16 cellular contexts compared by ENCODE assay signal in genomic region chr1:70196333-70196732, GRCh38. TPM values are rescaled to one million over a fixed set of nuclear protein-coding genes. Genes with fewer than 3 reads are reported as not detected.
A peak's percentile ranks its signal among the peaks of the same experiment; 100 is the strongest.
DNase-seq lines count a peak whose midpoint lies in the region; ATAC-seq, FAIRE-seq and TF ChIP-seq lines count a peak whose summit lies in the region.
"Had no signal": no experiment of that assay in that cellular context is flagged by ENCODE, and none has a peak within 500 bp of the region (broad histone marks: within the 10 kb centered on the region; RNA-seq: fewer than 3 reads in every experiment).

No MANE protein-coding gene starts in this region.

- H3K27ac ChIP-seq in GM23338 (ENCODE audit: low read depth): no peak overlapping the region
- peak overlapping the region; percentile 21; the same call in 1 of the 3 replicates for H3K27ac ChIP-seq in K562 (ENCODE audit: extremely low read depth, low read depth, low read length)
- H3K27ac ChIP-seq: A549 had no signal

- no peaks in the 10 kb centered on the region for H3F3A ChIP-seq in GM23338 (replicated peaks; ENCODE audit: low read depth)

- H3K79me2 ChIP-seq in GM23338 (replicated peaks; ENCODE audit: insufficient read depth): peaks cover 85% of the 10 kb centered on the region
- H3K79me2 ChIP-seq in K562 (ENCODE audit: control insufficient read depth, insufficient read depth, low read length): peaks cover 92% of the 10 kb centered on the region

- no peak for DNase-seq in GM23338 (ENCODE audit: low spot score)
- peak; percentile 11 for DNase-seq in OCI-M1 (lab: John Stamatoyannopoulos, UW)
- no peak for DNase-seq in K562 (ENCODE audit: extremely low read depth in 1 of 4, low spot score in 3 of 4)
- no peak for DNase-seq in HT-29 (ENCODE audit: low spot score)
- DNase-seq in activated CD4-positive, CD25-positive, alpha-beta regulatory T cell (lab: John Stamatoyannopoulos, UW): no peak
- DNase-seq in activated CD4-positive, CD25-positive, alpha-beta regulatory T cell treated with anti-CD3 and anti-CD28 coated beads, Interleukin-2, amount 50 U/mL, for 72 hours: no peak
- DNase-seq in activated naive CD8-positive, alpha-beta T cell treated with anti-CD3 and anti-CD28 coated beads, Interleukin-2, amount 50 U/mL, for 24 hours: no peak
- DNase-seq: Caco-2; CD8-positive, alpha-beta memory T cell; DND-41; GDM1; H7; Karpas-422 had no signal

- 29% methylated on average over 3 of the region's 3 CpGs for WGBS in K562 (ENCODE audit: insufficient coverage, low coverage, missing lambda C conversion rate)

- ATAC-seq in GM23338: no peak
- ATAC-seq in K562: peak; percentile 72
- ATAC-seq in activated naive CD8-positive, alpha-beta T cell treated with anti-CD3 and anti-CD28 coated beads, Interleukin-2, amount 50 U/mL, for 24 hours: no peak
- ATAC-seq: A549, HepG2 had no signal

- intact Hi-C loops in K562 (cut with micrococcal nuclease): no loop called here

- H3K4me1 Mint-ChIP-seq in GM23338: no peaks in the 10 kb centered on the region
- peaks cover 11% of the 10 kb centered on the region for H3K4me1 Mint-ChIP-seq in activated naive CD8-positive, alpha-beta T cell treated with anti-CD3 and anti-CD28 coated beads, Interleukin-2, amount 50 U/mL, for 24 hours

- no peak overlapping the region for H3K9ac ChIP-seq in K562 (ENCODE audit: insufficient read depth in 1 of 2, low read depth in 2 of 2, low read length in 2 of 2)

- H3K9me1 ChIP-seq in K562 (ENCODE audit: control insufficient read depth, insufficient read depth, low read length): no peaks in the 10 kb centered on the region

- TF ChIP-seq RAD21 in K562 (CRISPR knock-in tag; conservative IDR thresholded peaks at IDR 0.05 in 1 of 2, IDR thresholded peaks at IDR 0.05 in 1 of 2): no peak; a peak in 1 of 4 replicates

- H3K36me3 ChIP-seq in GM23338 (ENCODE audit: insufficient read depth): no peaks in the 10 kb centered on the region
- H3K36me3 ChIP-seq in K562 (ENCODE audit: control insufficient read depth, insufficient read depth, low read length): no peaks in the 10 kb centered on the region

- BruUV-seq in K562 (replicated peaks; lab: Mats Ljungman, UMichigan): no TSS peak

- H3K4me2 ChIP-seq in GM23338 (no peak overlapping the region), K562 (ENCODE audit: insufficient read depth, low read length) (no peak overlapping the region)
- H3K4me2 ChIP-seq: A549 had no signal

- H3K27me3 Mint-ChIP-seq in GM23338 (ENCODE audit: insufficient read depth, low read depth, poor library complexity): no peaks in the 10 kb centered on the region
- no peaks in the 10 kb centered on the region for H3K27me3 Mint-ChIP-seq in activated naive CD8-positive, alpha-beta T cell treated with anti-CD3 and anti-CD28 coated beads, Interleukin-2, amount 50 U/mL, for 24 hours
- H3K27me3 Mint-ChIP-seq: CD8-positive, alpha-beta memory T cell had no signal

- H3K27ac Mint-ChIP-seq in GM23338: peak overlapping the region; percentile 15; the same call in 1 of the 2 replicates
- no peak overlapping the region for H3K27ac Mint-ChIP-seq in activated naive CD8-positive, alpha-beta T cell treated with anti-CD3 and anti-CD28 coated beads, Interleukin-2, amount 50 U/mL, for 24 hours

- POLR2A ChIA-PET in K562 (lab: Yijun Ruan, JAX): no interaction called here

- no peak for TF ChIP-seq EP300 in K562 (IDR thresholded peaks at IDR 0.05; ENCODE audit: low read length)

- no peak overlapping the region for H3K4me3 Mint-ChIP-seq in GM23338
- no peak overlapping the region for H3K4me3 Mint-ChIP-seq in activated naive CD8-positive, alpha-beta T cell treated with anti-CD3 and anti-CD28 coated beads, Interleukin-2, amount 50 U/mL, for 24 hours
- H3K4me3 Mint-ChIP-seq: CD8-positive, alpha-beta memory T cell had no signal

- TF ChIP-seq CTCF in GM23338 (conservative IDR thresholded peaks at IDR 0.05; ENCODE audit: low read depth in 2 of 2) (no peak; a peak in 1 of 4 replicates), K562 (IDR thresholded peaks at IDR 0.05 in 2 of 3, conservative IDR thresholded peaks at IDR 0.05 in 1 of 3; ENCODE audit: insufficient read depth in 2 of 3, low read depth in 1 of 3, low read length in 3 of 3) (peak in 1 of 3 experiments; percentile 31; a peak in 2 of 6 replicates)

- H3K27me3 ChIP-seq in GM23338 (ENCODE audit: insufficient read depth): no peaks in the 10 kb centered on the region
- no peaks in the 10 kb centered on the region for H3K27me3 ChIP-seq in K562 (ENCODE audit: control insufficient read depth in 2 of 2, insufficient read depth in 2 of 2, low read length in 2 of 2)

- in situ Hi-C loops in K562 (cut with MboI): no loop called here

- no peaks in the 10 kb centered on the region; the same call in 2 of the 3 replicates for H3K36me3 Mint-ChIP-seq in GM23338 (ENCODE audit: low read depth)
- H3K36me3 Mint-ChIP-seq in activated naive CD8-positive, alpha-beta T cell treated with anti-CD3 and anti-CD28 coated beads, Interleukin-2, amount 50 U/mL, for 24 hours (ENCODE audit: low read depth): peaks cover 14% of the 10 kb centered on the region

- no peak for FAIRE-seq in K562 (lab: Jason Lieb, UNC)
- FAIRE-seq: A549, HepG2, HTR-8/SVneo had no signal

- peaks cover 26% of the 10 kb centered on the region for H4K20me1 ChIP-seq in GM23338 (replicated peaks; ENCODE audit: insufficient read depth)
- no peaks in the 10 kb centered on the region for H4K20me1 ChIP-seq in K562 (replicated peaks; ENCODE audit: control insufficient read depth, insufficient read depth, low read length)

- H3K4me3 ChIP-seq in GM23338: no peak overlapping the region
- no peak overlapping the region for H3K4me3 ChIP-seq in K562
- H3K4me3 ChIP-seq: A549 had no signal

- no peaks in the 10 kb centered on the region for H3K4me1 ChIP-seq in GM23338 (ENCODE audit: insufficient read depth)
- peaks cover 4 to 5% of the 10 kb centered on the region in 2 experiments; a peak in 1 of 5 replicates for H3K4me1 ChIP-seq in K562 (replicated peaks in 1 of 2; ENCODE audit: control insufficient read depth in 2 of 2, insufficient read depth in 2 of 2, low read length in 2 of 2)
- H3K4me1 ChIP-seq: A549, Caco-2 had no signal

- CTCF ChIA-PET in K562 (lab: Yijun Ruan, JAX; ENCODE audit: low intra/inter-chr PET ratio): no interaction called here

- no peaks in the 10 kb centered on the region for H3K9me2 ChIP-seq in GM23338 (ENCODE audit: insufficient read depth)

- H2AFZ ChIP-seq in GM23338 (no peak overlapping the region), K562 (ENCODE audit: low read depth, low read length) (no peak overlapping the region)

- H3K9me3 ChIP-seq in K562 (replicated peaks; ENCODE audit: control insufficient read depth, insufficient read depth, low read depth, low read length): no peaks in the 10 kb centered on the region
- H3K9me3 ChIP-seq: A549, Caco-2 had no signal

- H3K9me3 Mint-ChIP-seq in GM23338: no peaks in the 10 kb centered on the region
- H3K9me3 Mint-ChIP-seq in activated naive CD8-positive, alpha-beta T cell treated with anti-CD3 and anti-CD28 coated beads, Interleukin-2, amount 50 U/mL, for 24 hours: peaks cover 5% of the 10 kb centered on the region
- H3K9me3 Mint-ChIP-seq: CD8-positive, alpha-beta memory T cell had no signal

- no peak for TF ChIP-seq POLR2A in K562 (conservative IDR thresholded peaks at IDR 0.05)

TF ChIP-seq in K562, 482 proteins besides CTCF, POLR2A, EP300 and RAD21 (continues in another document):
- peak; percentile 62; the same call in 1 of the 2 replicates for TF ChIP-seq ZNF384 (IDR thresholded peaks at IDR 0.05; ENCODE audit: low read depth, low read length)

RNA-seq across cellular contexts. Expression of gene LRRC40, which starts 9.0 kb away (rescaled TPM):
- total RNA-seq in GM23338 (2014; rRNA removed; shearing (Covaris generic)): 45.8 and 50.5 TPM in 2 replicates
- 28.0 and 33.9 TPM in 2 replicates for polyA plus RNA-seq in GM23338 (2016; fragmentation: Nextera tagmentation; extraction: Ambion mirVana)
- 9.0 and 30.2 TPM in 2 replicates for total RNA-seq in K562 (2011; cell fraction: chromatin; rRNA removed; ENCODE audit: low replicate concordance)
- total RNA-seq in K562 (2011; cell fraction: nucleolus; rRNA removed): 4.3 and 5.8 TPM in 2 replicates
- total RNA-seq in K562 (2011; cell fraction: nucleoplasm; rRNA removed): 10.1 and 12.4 TPM in 2 replicates
- total RNA-seq in K562 (2014; rRNA removed): 14.4 and 16.1 TPM in 2 replicates
- 30.9 and 34.2 TPM in 2 replicates for total RNA-seq in K562 (2014; rRNA removed; fragmentation: Illumina TruSeq; extraction: Trizol)
- 27.1 and 31.4 TPM in 2 replicates for total RNA-seq in K562 (2015; rRNA removed; fragmentation: Illumina TruSeq; extraction: Trizol)
- total RNA-seq in K562 (2021): 18.1 and 18.2 TPM in 2 replicates
- 24.9 and 33.7 TPM in 2 replicates for polyA plus RNA-seq in K562 (2011; rRNA removed)
- 3.9 and 11.4 TPM in 2 replicates for polyA plus RNA-seq in K562 (2011; cell fraction: cytosol; rRNA removed)
- polyA plus RNA-seq in K562 (2011; cell fraction: nucleus; rRNA removed): 6.1 and 9.9 TPM in 2 replicates
- 13.8 and 16.1 TPM in 2 replicates for polyA plus RNA-seq in K562 (2012)
- 23.3 and 28.5 TPM in 2 replicates for polyA plus RNA-seq in K562 (2014; fragmentation: Illumina TruSeq; extraction: Trizol)
- 10 to 100 TPM; 32.2 to 36.2 TPM for polyA plus RNA-seq in K562 (2014; fragmentation: Nextera tagmentation; extraction: Ambion mirVana)
- 19.9 and 20.4 TPM in 2 replicates for polyA plus RNA-seq in K562 (2014; rRNA removed)
- 29.6 and 33.5 TPM in 2 replicates for polyA minus RNA-seq in K562 (2011; rRNA and poly(A)+ RNA removed)
- polyA minus RNA-seq in K562 (2011; cell fraction: cytosol; rRNA and poly(A)+ RNA removed): 8.5 and 12.5 TPM in 2 replicates
- polyA minus RNA-seq in K562 (2011; cell fraction: nucleus; rRNA and poly(A)+ RNA removed): 10.2 and 21.0 TPM in 2 replicates
- 5.8 and 7.5 TPM in 2 replicates for total RNA-seq in HT-29 (2014; rRNA removed; shearing (Covaris generic))

RNA-seq across cellular contexts. Expression of gene SRSF11, which starts 24.8 kb away (rescaled TPM):
- 170 and 182 TPM in 2 replicates for total RNA-seq in GM23338 (2014; rRNA removed; shearing (Covaris generic))
- 311 and 372 TPM in 2 replicates for polyA plus RNA-seq in GM23338 (2016; fragmentation: Nextera tagmentation; extraction: Ambion mirVana)
- total RNA-seq in K562 (2011; cell fraction: chromatin; rRNA removed; ENCODE audit: low replicate concordance): 358 and 824 TPM in 2 replicates
- total RNA-seq in K562 (2011; cell fraction: nucleolus; rRNA removed): 166 and 191 TPM in 2 replicates
- total RNA-seq in K562 (2011; cell fraction: nucleoplasm; rRNA removed): 334 and 482 TPM in 2 replicates
- total RNA-seq in K562 (2014; rRNA removed): 133 and 148 TPM in 2 replicates
- 190 and 214 TPM in 2 replicates for total RNA-seq in K562 (2014; rRNA removed; fragmentation: Illumina TruSeq; extraction: Trizol)
- 235 and 249 TPM in 2 replicates for total RNA-seq in K562 (2015; rRNA removed; fragmentation: Illumina TruSeq; extraction: Trizol)
- 143 and 159 TPM in 2 replicates for total RNA-seq in K562 (2021)
- polyA plus RNA-seq in K562 (2011; rRNA removed): 418 and 455 TPM in 2 replicates
- 207 and 247 TPM in 2 replicates for polyA plus RNA-seq in K562 (2011; cell fraction: cytosol; rRNA removed)
- polyA plus RNA-seq in K562 (2011; cell fraction: nucleus; rRNA removed): 1,205 and 1,296 TPM in 2 replicates
- 141 and 149 TPM in 2 replicates for polyA plus RNA-seq in K562 (2012)
- 200 and 253 TPM in 2 replicates for polyA plus RNA-seq in K562 (2014; fragmentation: Illumina TruSeq; extraction: Trizol)
- 10 to 100 TPM; 76.9 to 79.2 TPM for polyA plus RNA-seq in K562 (2014; fragmentation: Nextera tagmentation; extraction: Ambion mirVana)
- polyA plus RNA-seq in K562 (2014; rRNA removed): 203 and 243 TPM in 2 replicates
- polyA minus RNA-seq in K562 (2011; rRNA and poly(A)+ RNA removed): 284 and 290 TPM in 2 replicates
- polyA minus RNA-seq in K562 (2011; cell fraction: cytosol; rRNA and poly(A)+ RNA removed): 110 and 120 TPM in 2 replicates
- 370 and 491 TPM in 2 replicates for polyA minus RNA-seq in K562 (2011; cell fraction: nucleus; rRNA and poly(A)+ RNA removed)
- 94.0 and 115 TPM in 2 replicates for total RNA-seq in HT-29 (2014; rRNA removed; shearing (Covaris generic))
